Comparison of ENCODE assay signal across 15 cellular contexts in the genomic region with DNA sequence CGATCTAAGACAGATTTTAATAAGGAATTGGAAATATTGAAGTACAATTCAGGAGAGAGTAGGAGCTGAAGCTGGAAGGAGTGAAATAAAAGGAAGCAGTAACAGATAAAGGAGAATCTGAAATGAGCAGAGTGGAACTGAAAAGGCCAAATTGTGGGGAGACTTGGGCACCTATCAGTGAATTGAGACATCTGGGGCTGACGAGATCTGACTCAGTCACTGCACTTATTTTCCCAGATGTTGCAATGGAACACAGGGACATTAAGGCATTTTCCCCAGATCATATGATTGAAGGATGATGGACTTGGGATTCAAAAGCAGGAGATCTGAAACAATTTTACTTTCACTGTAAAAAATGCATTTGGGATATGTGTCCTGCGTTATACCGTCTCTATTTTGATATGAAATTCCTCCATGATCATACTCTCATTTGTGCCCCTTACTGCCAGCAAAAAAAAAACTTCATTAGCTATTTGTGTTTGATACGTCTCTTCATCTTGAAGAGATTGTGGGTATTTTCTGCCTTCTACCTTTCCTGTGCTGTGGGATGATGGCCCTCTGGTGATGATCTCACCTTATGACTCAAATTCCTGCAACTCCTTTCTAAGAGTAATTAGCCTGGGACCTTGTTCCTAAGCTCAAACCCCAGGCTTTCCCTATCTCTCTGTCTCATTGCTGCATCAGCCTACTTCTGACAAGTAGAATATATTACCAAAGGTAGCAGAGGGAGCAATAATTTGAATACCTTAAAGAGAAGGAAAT.
DNase-seq lines count a peak whose midpoint lies in the region; FAIRE-seq and TF ChIP-seq lines count a peak whose summit lies in the region.
"Had no signal": no experiment of that assay in that cellular context is flagged by ENCODE, and none has a peak within 500 bp of the region (broad histone marks: within the 10 kb centered on the region; RNA-seq: fewer than 3 reads in every experiment).

No MANE protein-coding gene starts in this region.

- no peaks in the 10 kb centered on the region for H3K4me1 ChIP-seq in H9 (ENCODE audit: insufficient read depth, low read length)
- H3K4me1 ChIP-seq: psoas muscle had no signal

- 100% methylated on average over 1 of the region's 5 CpGs for WGBS in H9 (ENCODE audit: extremely low coverage, insufficient read length, low lambda C conversion rate)

- H3K27me3 Mint-ChIP-seq in type B pancreatic cell: no peaks in the 10 kb centered on the region
- no peaks in the 10 kb centered on the region for H3K27me3 Mint-ChIP-seq in H9 (ENCODE audit: low read depth)

- no peaks in the 10 kb centered on the region for H3K79me1 ChIP-seq in H9 (ENCODE audit: insufficient read depth, low read depth, low read length, poor library complexity, severe bottlenecking)

- no peak overlapping the region for H3K18ac ChIP-seq in H9 (ENCODE audit: insufficient read length, low read depth, low read length)

- H3K27me3 ChIP-seq in H9 (ENCODE audit: insufficient read depth, low read length): no peaks in the 10 kb centered on the region

- H2BK12ac ChIP-seq in H9 (ENCODE audit: insufficient read length, low read depth, low read length): no peak overlapping the region

- no peak for FAIRE-seq in frontal cortex (lab: Jason Lieb, UNC)
- FAIRE-seq: GM12891 had no signal

- H3T11ph ChIP-seq in H9 (ENCODE audit: low read length): no peak overlapping the region

- no peak overlapping the region for H3K14ac ChIP-seq in H9 (ENCODE audit: insufficient read depth, low read length)

- no peak overlapping the region for H2BK120ac ChIP-seq in H9 (ENCODE audit: low read depth, low read length, poor library complexity, severe bottlenecking)

- no peak overlapping the region for H3K56ac ChIP-seq in H9 (ENCODE audit: insufficient read length, low read depth, low read length)

- H3K27ac Mint-ChIP-seq in type B pancreatic cell (peak overlapping the region; percentile 11), H9 (peak overlapping the region in 1 of 3 experiments; percentile 26; a peak in 1 of 7 replicates)

- H3K27ac ChIP-seq in VCaP (peak overlapping the region; percentile 64; the same call in 1 of the 2 replicates), H9 (ENCODE audit: insufficient read length, low read depth, low read length) (no peak overlapping the region)
- H3K27ac ChIP-seq: 22Rv1, psoas muscle had no signal

- H4K20me1 ChIP-seq in H9 (ENCODE audit: control insufficient read depth, insufficient read depth, insufficient read length): no peaks in the 10 kb centered on the region

- no peak overlapping the region for H3K23ac ChIP-seq in H9 (ENCODE audit: insufficient read length, low read depth, low read length)

- no peak overlapping the region for H3K9ac ChIP-seq in H9 (ENCODE audit: extremely low read depth, insufficient read length, low read length)

- no peak overlapping the region for H4K91ac ChIP-seq in H9 (ENCODE audit: insufficient read length, low read depth, low read length)

- no peak overlapping the region for H3K4ac ChIP-seq in H9 (ENCODE audit: low read depth, low read length)

- H3K9me3 ChIP-seq in H9 (ENCODE audit: control insufficient read depth, low read depth, low read length): no peaks in the 10 kb centered on the region

- H4K5ac ChIP-seq in H9 (ENCODE audit: insufficient read length, low read depth, low read length): no peak overlapping the region

- no peak overlapping the region for H4K8ac ChIP-seq in H9 (replicated peaks; ENCODE audit: insufficient read length, low read depth, low read length)

- H3K36me3 Mint-ChIP-seq in type B pancreatic cell: no peaks in the 10 kb centered on the region
- H3K36me3 Mint-ChIP-seq in H9 (ENCODE audit: insufficient read depth in 1 of 3, low read depth in 3 of 3): no peaks in the 10 kb centered on the region

- TF ChIP-seq CTCF in VCaP (conservative IDR thresholded peaks at IDR 0.05) (no peak), fibroblast of villous mesenchyme (IDR thresholded peaks at IDR 0.05; ENCODE audit: insufficient read depth, low read depth, low read length) (no peak), type B pancreatic cell (conservative IDR thresholded peaks at IDR 0.05) (no peak), H9 (conservative IDR thresholded peaks at IDR 0.05) (no peak)

- no peak overlapping the region for H2AFZ ChIP-seq in H9 (ENCODE audit: low read length)

- no peak overlapping the region for H2AK5ac ChIP-seq in H9 (ENCODE audit: insufficient read length, low read length)

- H3K4me2 ChIP-seq in H9 (ENCODE audit: insufficient read depth, insufficient read length, low read length): no peak overlapping the region

- H3K4me1 Mint-ChIP-seq in type B pancreatic cell (ENCODE audit: unreplicated experiment) (peaks cover 9% of the 10 kb centered on the region), H9 (peaks cover 2 to 7% of the 10 kb centered on the region in 2 experiments)

- DNase-seq in NCI-H2029 treated with DMSO at 0.1 percent for 48 hours (lab: John Stamatoyannopoulos, UW) (peak; percentile 17), NCI-H2029 (lab: John Stamatoyannopoulos, UW) (no peak), fibroblast of villous mesenchyme (ENCODE audit: low read depth) (peak; percentile 19), type B pancreatic cell (ENCODE audit: extremely low spot score, unreplicated experiment) (no peak), H9 (no peak), frontal cortex (ENCODE audit: low spot score in 2 of 2) (no peak), COLO829 (ENCODE audit: low spot score) (no peak)
- DNase-seq: activated CD4-positive, alpha-beta T cell treated with anti-CD3 and anti-CD28 coated beads for 4 hours; glutamatergic neuron; NCI-H1092; NCI-H510A treated with DMSO at 0.1 percent for 48 hours; psoas muscle had no signal

- no peak overlapping the region for H2BK15ac ChIP-seq in H9 (ENCODE audit: low read depth, low read length)

- no peak overlapping the region for H3K4me3 Mint-ChIP-seq in type B pancreatic cell
- no peak overlapping the region for H3K4me3 Mint-ChIP-seq in H9

- H3K79me2 ChIP-seq in H9 (ENCODE audit: insufficient read depth, low read length): no peaks in the 10 kb centered on the region

- H2BK5ac ChIP-seq in H9 (ENCODE audit: insufficient read length, low read length): no peak overlapping the region

- no peak overlapping the region for H2BK20ac ChIP-seq in H9 (ENCODE audit: low read depth, low read length, poor library complexity, severe bottlenecking)

- H3K23me2 ChIP-seq in H9 (ENCODE audit: insufficient read length, low read depth, low read length, poor library complexity, severe bottlenecking): no peaks in the 10 kb centered on the region

- H3K9me3 Mint-ChIP-seq in type B pancreatic cell (no peaks in the 10 kb centered on the region), H9 (no peaks in the 10 kb centered on the region; a peak in 2 of 5 replicates)

- no peak overlapping the region for H3K4me3 ChIP-seq in fibroblast of villous mesenchyme (ENCODE audit: low read depth, low read length)
- H3K4me3 ChIP-seq: psoas muscle had no signal

Comparison
In these comparisons a context has a peak if more than half of its experiments do, and no peak if none do; other contexts are left out.
1. DNase-seq: peak in NCI-H2029 treated with DMSO at 0.1 percent for 48 hours (single experiment) and fibroblast of villous mesenchyme (single experiment); none in NCI-H2029 (single experiment), type B pancreatic cell (single experiment), H9 (single experiment), frontal cortex (0 of 2) and COLO829 (single experiment).